In the genomic region with DNA sequence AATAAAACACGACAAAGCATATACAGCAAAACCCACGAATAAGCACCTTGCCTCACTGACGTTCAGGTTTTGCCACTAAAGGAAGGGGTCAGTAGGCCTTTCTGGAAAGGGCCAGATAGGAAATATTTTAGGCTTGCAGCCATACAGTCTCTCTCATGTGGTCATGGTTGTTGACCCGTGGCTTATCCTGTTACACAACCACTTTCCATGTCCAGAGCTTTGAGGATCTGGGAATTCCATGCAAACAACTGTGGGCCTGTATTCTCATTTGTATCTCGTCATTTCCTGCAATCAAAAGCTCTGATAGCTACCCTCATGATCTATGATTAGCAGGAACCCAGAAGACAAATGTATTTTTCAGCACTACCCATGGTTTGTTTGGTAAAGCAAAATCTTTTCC, we compare ENCODE assay signal across 23 cellular contexts.
DNase-seq lines count a peak whose midpoint lies in the region; ATAC-seq and TF ChIP-seq lines count a peak whose summit lies in the region.
"Had no signal": no experiment of that assay in that cellular context is flagged by ENCODE, and none has a peak within 500 bp of the region (broad histone marks: within the 10 kb centered on the region; RNA-seq: fewer than 3 reads in every experiment).

No MANE protein-coding gene starts in this region.

- no peak overlapping the region for H3K27ac ChIP-seq in liver (ENCODE audit: low read depth in 1 of 2, low read length in 2 of 2)
- H3K27ac ChIP-seq: 22Rv1, C4-2B had no signal

- TF ChIP-seq CTCF in liver (IDR thresholded peaks at IDR 0.05; ENCODE audit: low read depth, low read length, missing input control) (no peak), natural killer cell (IDR thresholded peaks at IDR 0.05) (no peak)

- TF ChIP-seq RAD21 in liver (IDR thresholded peaks at IDR 0.05), result no peak

- peaks cover 0 to 2% (median 0%) of the 10 kb centered on the region in 4 donors for H3K9me3 ChIP-seq in liver (ENCODE audit: control insufficient read depth in 4 of 4, low read length in 3 of 4)

- intact Hi-C loops in natural killer cell (cut with micrococcal nuclease), result no loop called here

- H3K4me3 Mint-ChIP-seq in natural killer cell, result no peak overlapping the region
- H3K4me3 Mint-ChIP-seq: B cell; CD8-positive, alpha-beta memory T cell; GM23338; H9 had no signal

- H3K27me3 Mint-ChIP-seq in natural killer cell (ENCODE audit: low read depth in 2 of 2), result peaks cover 2 to 7% of the 10 kb centered on the region in 2 donors
- H3K27me3 Mint-ChIP-seq: B cell had no signal

- DNase-seq in DMS53 (lab: John Stamatoyannopoulos, UW), result peak; percentile 59
- DNase-seq in DMS53 treated with DMSO at 0.1 percent for 48 hours (lab: John Stamatoyannopoulos, UW; ENCODE audit: unreplicated experiment), result no peak
- DNase-seq in foreskin melanocyte, result peak; percentile 34
- DNase-seq in CD1c-positive myeloid dendritic cell (ENCODE audit: extremely low spot score), result no peak
- no peak for DNase-seq in natural killer cell
- no peak for DNase-seq in globus pallidus (ENCODE audit: low spot score)
- no peak for DNase-seq in putamen (ENCODE audit: low spot score)
- DNase-seq: Calu3; CD8-positive, alpha-beta memory T cell; H9; Karpas-422; NCI-H1092 treated with DMSO at 0.1 percent for 48 hours; NCI-H1436; NCI-H187; NCI-H2081 treated with DMSO at 0.1 percent for 48 hours; NCI-H345; SIG-M5 had no signal

- H3K36me3 ChIP-seq in liver (ENCODE audit: control insufficient read depth in 4 of 4, insufficient read depth in 3 of 4, low read depth in 1 of 4, low read length in 3 of 4), result no peaks in the 10 kb centered on the region

- H3K36me3 Mint-ChIP-seq in natural killer cell, result no peaks in the 10 kb centered on the region
- H3K36me3 Mint-ChIP-seq: CD8-positive, alpha-beta memory T cell had no signal

- no peak overlapping the region for H3K27ac Mint-ChIP-seq in natural killer cell
- H3K27ac Mint-ChIP-seq: B cell; CD8-positive, alpha-beta memory T cell; GM23338; H9 had no signal

- peaks cover 0 to 3% of the 10 kb centered on the region in 2 donors for H3K9me3 Mint-ChIP-seq in natural killer cell
- H3K9me3 Mint-ChIP-seq: CD8-positive, alpha-beta memory T cell; GM23338; H9 had no signal

- H3K4me1 ChIP-seq in liver (ENCODE audit: control insufficient read depth in 4 of 4, insufficient read depth in 4 of 4, low read length in 3 of 4), result no peaks in the 10 kb centered on the region

- peaks cover 0 to 3% (median 0%) of the 10 kb centered on the region in 4 donors for H3K27me3 ChIP-seq in liver (ENCODE audit: control insufficient read depth in 4 of 4, insufficient read depth in 4 of 4, low read length in 3 of 4)

- H3K4me1 Mint-ChIP-seq in natural killer cell, result no peaks in the 10 kb centered on the region
- H3K4me1 Mint-ChIP-seq: B cell; CD8-positive, alpha-beta memory T cell had no signal

- WGBS in liver, result 56% methylated on average over 5 of the region's 5 CpGs

- no peak for ATAC-seq in natural killer cell
- ATAC-seq: GM23338, SK-N-SH treated with all-trans-retinoic acid at 6 μM for 48 hours had no signal

- H3K4me3 ChIP-seq in liver (ENCODE audit: low read depth in 1 of 3, low read length in 3 of 3), result no peak overlapping the region
- H3K4me3 ChIP-seq: GM23338 had no signal

- H3K9ac ChIP-seq in liver (ENCODE audit: low read depth in 1 of 2, low read length in 2 of 2), result no peak overlapping the region

TF ChIP-seq in liver, 16 proteins besides CTCF, POLR2A, EP300 and RAD21:
- TF ChIP-seq YY1 (IDR thresholded peaks at IDR 0.05), result no peak
- peak in 1 of 2 donors; percentile 6 for TF ChIP-seq RXRA (IDR thresholded peaks at IDR 0.05)
- TF ChIP-seq NR2F2 (IDR thresholded peaks at IDR 0.05), result peak; percentile 59
- TF ChIP-seq REST (IDR thresholded peaks at IDR 0.05), result peak; percentile 43
- TF ChIP-seq HNF4A (conservative IDR thresholded peaks at IDR 0.05), result no peak

Comparison
In these comparisons a context has a peak if more than half of its experiments do, and no peak if none do; other contexts are left out.
1. DNase-seq: peak in DMS53 (single experiment) and foreskin melanocyte (single experiment); none in DMS53 treated with DMSO at 0.1 percent for 48 hours (single experiment), CD1c-positive myeloid dendritic cell (single experiment), natural killer cell (single experiment), globus pallidus (single experiment) and putamen (single experiment).